ENCODE assay signal across 8 cellular contexts in the genomic region with DNA sequence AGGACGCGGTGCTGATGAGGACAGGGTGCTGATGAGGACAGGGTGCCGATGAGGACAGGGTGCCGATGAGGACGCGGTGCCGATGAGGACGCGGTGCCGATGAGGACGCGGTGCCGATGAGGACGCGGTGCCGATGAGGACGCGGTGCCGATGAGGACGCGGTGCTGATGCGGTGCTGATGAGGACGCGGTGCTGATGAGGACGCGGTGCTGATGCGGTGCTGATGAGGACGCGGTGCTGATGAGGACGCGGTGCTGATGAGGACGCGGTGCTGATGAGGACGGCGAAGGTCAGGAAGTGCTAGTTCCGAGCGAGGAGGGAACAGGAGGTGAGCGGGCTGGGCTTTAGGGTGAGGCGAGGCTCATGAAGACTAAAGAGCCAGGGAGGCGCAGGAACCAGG.
A peak's percentile ranks its signal among the peaks of the same experiment; 100 is the strongest.
DNase-seq lines count a peak whose midpoint lies in the region; ATAC-seq and TF ChIP-seq lines count a peak whose summit lies in the region.
"Not testable (repeated sequence)": the region's sequence is repeated elsewhere in the genome, so short reads cannot be mapped to it uniquely, and the experiment has no call there.

No MANE protein-coding gene starts in this region.

- TF ChIP-seq CTCF in glutamatergic neuron (IDR thresholded peaks at IDR 0.05; ENCODE audit: partially characterized antibody, unreplicated experiment); mucosa of descending colon (IDR thresholded peaks at IDR 0.05); psoas muscle (IDR thresholded peaks at IDR 0.05); testis (IDR thresholded peaks at IDR 0.05); tibial nerve (IDR thresholded peaks at IDR 0.05): not testable (repeated sequence)

- H3K9me3 Mint-ChIP-seq in activated CD4-positive, alpha-beta T cell treated with anti-CD3 and anti-CD28 coated beads, Interleukin-2, amount 10 ng/mL, durations not matched to agents 24 days and 14 days; activated naive CD8-positive, alpha-beta T cell treated with anti-CD3 and anti-CD28 coated beads, Interleukin-2, amount 10 ng/mL, durations not matched to agents 7 days and 5 days: not testable (repeated sequence)
- peaks cover 12% of the 10 kb centered on the region for H3K9me3 Mint-ChIP-seq in glutamatergic neuron (ENCODE audit: unreplicated experiment)

- not testable (repeated sequence) for H3K4me1 Mint-ChIP-seq in activated CD4-positive, alpha-beta T cell treated with anti-CD3 and anti-CD28 coated beads, Interleukin-2, amount 10 ng/mL, durations not matched to agents 24 days and 14 days; activated naive CD8-positive, alpha-beta T cell treated with anti-CD3 and anti-CD28 coated beads, Interleukin-2, amount 10 ng/mL, durations not matched to agents 7 days and 5 days
- H3K4me1 Mint-ChIP-seq in glutamatergic neuron (ENCODE audit: low read depth, unreplicated experiment): peaks cover 26% of the 10 kb centered on the region

- not testable (repeated sequence) for H3K4me3 Mint-ChIP-seq in activated CD4-positive, alpha-beta T cell treated with anti-CD3 and anti-CD28 coated beads, Interleukin-2, amount 10 ng/mL, durations not matched to agents 24 days and 14 days; activated naive CD8-positive, alpha-beta T cell treated with anti-CD3 and anti-CD28 coated beads, Interleukin-2, amount 10 ng/mL, durations not matched to agents 7 days and 5 days
- H3K4me3 Mint-ChIP-seq in glutamatergic neuron (ENCODE audit: unreplicated experiment): peak overlapping the region; percentile 28

- TF ChIP-seq EP300 in tibial nerve (IDR thresholded peaks at IDR 0.05): not testable (repeated sequence)

- H3K4me3 ChIP-seq in mucosa of descending colon, psoas muscle, testis, tibial nerve: not testable (repeated sequence)

- DNase-seq in DMS 273 (lab: John Stamatoyannopoulos, UW; ENCODE audit: unreplicated experiment) (peak; percentile 15), mucosa of descending colon (peak in 2 of 3 donors; percentile 66 to 87), psoas muscle (peak; percentile 67 to 80), testis (peak; percentile 56), tibial nerve (ENCODE audit: low spot score in 2 of 2) (peak; percentile 58 to 65)
- DNase-seq in activated CD4-positive, alpha-beta T cell treated with anti-CD3 and anti-CD28 coated beads, Interleukin-2, amount 10 ng/mL, durations not matched to agents 24 days and 14 days: peak; percentile 62
- DNase-seq in activated naive CD8-positive, alpha-beta T cell treated with anti-CD3 and anti-CD28 coated beads, Interleukin-2, amount 10 ng/mL, durations not matched to agents 7 days and 5 days: peak; percentile 37
- DNase-seq in glutamatergic neuron: not testable (repeated sequence)

- H3K36me3 ChIP-seq in mucosa of descending colon (ENCODE audit: low read depth); psoas muscle (ENCODE audit: insufficient read depth in 1 of 2, low read depth in 1 of 2); testis (ENCODE audit: low read depth, missing control alignments); tibial nerve: not testable (repeated sequence)

- WGBS in psoas muscle, 3 donors: 78 to 80% (median 80%) methylated on average over 40 of the region's 40 CpGs
- 66 to 69% methylated on average over 39 to 40 of the region's 40 CpGs for WGBS in testis, 2 donors
- 69 to 80% methylated on average over 39 to 40 of the region's 40 CpGs for WGBS in tibial nerve, 2 donors

- H3K36me3 Mint-ChIP-seq in activated CD4-positive, alpha-beta T cell treated with anti-CD3 and anti-CD28 coated beads, Interleukin-2, amount 10 ng/mL, durations not matched to agents 24 days and 14 days (ENCODE audit: low read depth); activated naive CD8-positive, alpha-beta T cell treated with anti-CD3 and anti-CD28 coated beads, Interleukin-2, amount 10 ng/mL, durations not matched to agents 7 days and 5 days; glutamatergic neuron (ENCODE audit: unreplicated experiment): not testable (repeated sequence)

- H3K27me3 ChIP-seq in psoas muscle (ENCODE audit: insufficient read depth in 3 of 3, low read length in 2 of 3); testis; tibial nerve: not testable (repeated sequence)

- intact Hi-C loops in activated CD4-positive, alpha-beta T cell treated with anti-CD3 and anti-CD28 coated beads, Interleukin-2, amount 10 ng/mL, durations not matched to agents 24 days and 14 days (cut with micrococcal nuclease); mucosa of descending colon (cut with DNase I, micrococcal nuclease); psoas muscle (cut with DNase I); testis (cut with DNase I; ENCODE audit: low total_unique reads): not testable (repeated sequence)

- not testable (repeated sequence) for ATAC-seq in activated naive CD8-positive, alpha-beta T cell treated with anti-CD3 and anti-CD28 coated beads, Interleukin-2, amount 10 ng/mL, durations not matched to agents 7 days and 5 days (ENCODE audit: low read depth); psoas muscle
- ATAC-seq in mucosa of descending colon: peak; percentile 19

- H3K27me3 Mint-ChIP-seq in activated CD4-positive, alpha-beta T cell treated with anti-CD3 and anti-CD28 coated beads, Interleukin-2, amount 10 ng/mL, durations not matched to agents 24 days and 14 days; activated naive CD8-positive, alpha-beta T cell treated with anti-CD3 and anti-CD28 coated beads, Interleukin-2, amount 10 ng/mL, durations not matched to agents 7 days and 5 days: not testable (repeated sequence)
- H3K27me3 Mint-ChIP-seq in glutamatergic neuron (ENCODE audit: unreplicated experiment): peaks cover 14% of the 10 kb centered on the region

- not testable (repeated sequence) for H3K4me1 ChIP-seq in mucosa of descending colon (ENCODE audit: low read depth); psoas muscle; testis; tibial nerve

- not testable (repeated sequence) for H3K9me3 ChIP-seq in mucosa of descending colon, psoas muscle, testis, tibial nerve

- TF ChIP-seq POLR2A in testis (IDR thresholded peaks at IDR 0.05); tibial nerve (IDR thresholded peaks at IDR 0.05): not testable (repeated sequence)

- POLR2A ChIA-PET in activated naive CD8-positive, alpha-beta T cell treated with anti-CD3 and anti-CD28 coated beads, Interleukin-2, amount 10 ng/mL, durations not matched to agents 7 days and 5 days (lab: Charles Lee): not testable (repeated sequence)

- H3K27ac ChIP-seq in psoas muscle, testis, tibial nerve: not testable (repeated sequence)

- H3K27ac Mint-ChIP-seq in activated CD4-positive, alpha-beta T cell treated with anti-CD3 and anti-CD28 coated beads, Interleukin-2, amount 10 ng/mL, durations not matched to agents 24 days and 14 days; activated naive CD8-positive, alpha-beta T cell treated with anti-CD3 and anti-CD28 coated beads, Interleukin-2, amount 10 ng/mL, durations not matched to agents 7 days and 5 days: not testable (repeated sequence)
- peak overlapping the region; percentile 65 for H3K27ac Mint-ChIP-seq in glutamatergic neuron (ENCODE audit: unreplicated experiment)
